In genomic region chr7:127417346-127417745, GRCh38 we compare ENCODE assay signal across 11 cellular contexts. TPM values are rescaled to one million over a fixed set of nuclear protein-coding genes. Genes with fewer than 3 reads are reported as not detected.
DNase-seq lines count a peak whose midpoint lies in the region; ATAC-seq and TF ChIP-seq lines count a peak whose summit lies in the region.
"Had no signal": no experiment of that assay in that cellular context is flagged by ENCODE, and none has a peak within 500 bp of the region (broad histone marks: within the 10 kb centered on the region; RNA-seq: fewer than 3 reads in every experiment).

No MANE protein-coding gene starts in this region.

- peaks cover 7% of the 10 kb centered on the region for H3K36me3 Mint-ChIP-seq in activated naive CD8-positive, alpha-beta T cell treated with anti-CD3 and anti-CD28 coated beads, Interleukin-2, amount 10 ng/mL, durations not matched to agents 7 days and 5 days
- H3K36me3 Mint-ChIP-seq in osteocyte (ENCODE audit: unreplicated experiment), result no peaks in the 10 kb centered on the region

- H3K4me1 ChIP-seq in right atrium auricular region, result no peaks in the 10 kb centered on the region

- peak overlapping the region; percentile 72 for H3K27ac Mint-ChIP-seq in activated naive CD8-positive, alpha-beta T cell treated with anti-CD3 and anti-CD28 coated beads, Interleukin-2, amount 10 ng/mL, durations not matched to agents 7 days and 5 days
- no peak overlapping the region for H3K27ac Mint-ChIP-seq in osteocyte (ENCODE audit: unreplicated experiment)

- H3K9me3 ChIP-seq in right atrium auricular region, result no peaks in the 10 kb centered on the region

- peak; percentile 48 for ATAC-seq in GM18519 (IDR thresholded peaks at IDR 0.05; ENCODE audit: low FRiP score, unreplicated experiment)
- peak; percentile 84 for ATAC-seq in GM19468 (IDR thresholded peaks at IDR 0.05; ENCODE audit: extremely low read depth, unreplicated experiment)
- ATAC-seq in HG03045 (IDR thresholded peaks at IDR 0.05; ENCODE audit: unreplicated experiment), result peak; percentile 82
- peak; percentile 28 for ATAC-seq in activated naive CD8-positive, alpha-beta T cell treated with anti-CD3 and anti-CD28 coated beads, Interleukin-2, amount 10 ng/mL, durations not matched to agents 7 days and 5 days (ENCODE audit: low read depth)

- no peak overlapping the region for H3K27ac ChIP-seq in right atrium auricular region
- H3K27ac ChIP-seq: HL-60 had no signal

- H3K4me3 ChIP-seq in right atrium auricular region, result no peak overlapping the region

- DNase-seq in activated naive CD8-positive, alpha-beta T cell treated with anti-CD3 and anti-CD28 coated beads, Interleukin-2, amount 10 ng/mL, durations not matched to agents 7 days and 5 days, result no peak
- no peak for DNase-seq in right atrium auricular region (ENCODE audit: low spot score)
- DNase-seq in osteocyte (ENCODE audit: extremely low spot score, unreplicated experiment), result no peak
- DNase-seq in occipital lobe (lab: John Stamatoyannopoulos, UW), result no peak
- no peak for DNase-seq in stimulated activated CD4-positive, alpha-beta T cell treated with anti-CD3 and anti-CD28 coated beads, Interleukin-12 subunit alpha, Interleukin-12 subunit beta, amount 100 ng/mL, for 4 hours
- DNase-seq: NCI-H187, SHP77 had no signal

- no peaks in the 10 kb centered on the region for H3K36me3 ChIP-seq in right atrium auricular region

- H3K4me3 Mint-ChIP-seq in activated naive CD8-positive, alpha-beta T cell treated with anti-CD3 and anti-CD28 coated beads, Interleukin-2, amount 10 ng/mL, durations not matched to agents 7 days and 5 days, result peak overlapping the region; percentile 57
- H3K4me3 Mint-ChIP-seq in osteocyte (ENCODE audit: unreplicated experiment), result no peak overlapping the region

- peaks cover 2% of the 10 kb centered on the region for H3K27me3 Mint-ChIP-seq in activated naive CD8-positive, alpha-beta T cell treated with anti-CD3 and anti-CD28 coated beads, Interleukin-2, amount 10 ng/mL, durations not matched to agents 7 days and 5 days
- peaks cover 44% of the 10 kb centered on the region for H3K27me3 Mint-ChIP-seq in osteocyte (ENCODE audit: unreplicated experiment)

- H3K27me3 ChIP-seq in right atrium auricular region, result no peaks in the 10 kb centered on the region

- peaks cover 47% of the 10 kb centered on the region for H3K4me1 Mint-ChIP-seq in activated naive CD8-positive, alpha-beta T cell treated with anti-CD3 and anti-CD28 coated beads, Interleukin-2, amount 10 ng/mL, durations not matched to agents 7 days and 5 days
- H3K4me1 Mint-ChIP-seq in osteocyte (ENCODE audit: unreplicated experiment), result no peaks in the 10 kb centered on the region

- POLR2A ChIA-PET in activated naive CD8-positive, alpha-beta T cell treated with anti-CD3 and anti-CD28 coated beads, Interleukin-2, amount 10 ng/mL, durations not matched to agents 7 days and 5 days (lab: Charles Lee), result interaction anchor here (1.2 to 1.6 kb wide), 2 partner anchors 25 to 26 kb away, joined by 5 to 12 read pairs; partner anchors contain the start of gene ZNF800

- peaks cover 8% of the 10 kb centered on the region for H3K9me3 Mint-ChIP-seq in activated naive CD8-positive, alpha-beta T cell treated with anti-CD3 and anti-CD28 coated beads, Interleukin-2, amount 10 ng/mL, durations not matched to agents 7 days and 5 days
- no peaks in the 10 kb centered on the region for H3K9me3 Mint-ChIP-seq in osteocyte (ENCODE audit: unreplicated experiment)

- TF ChIP-seq CTCF in right atrium auricular region (IDR thresholded peaks at IDR 0.05) (no peak), osteocyte (IDR thresholded peaks at IDR 0.05) (no peak)

RNA-seq across cellular contexts. Expression of gene ZNF800, which starts 24.8 kb away (rescaled TPM):
- total RNA-seq in activated naive CD8-positive, alpha-beta T cell treated with anti-CD3 and anti-CD28 coated beads, Interleukin-2, amount 10 ng/mL, durations not matched to agents 7 days and 5 days, result 10 to 100 TPM; 49.4 to 55.9 TPM
- 10 to 100 TPM; 23.3 to 24.9 TPM for total RNA-seq in right atrium auricular region
- total RNA-seq in osteocyte, result 26.8 and 27.7 TPM in 2 replicates
- 51.0 TPM for total RNA-seq in occipital lobe

Comparison
In these comparisons a context has a peak if more than half of its experiments do, and no peak if none do; other contexts are left out.
1. ATAC-seq: peak in every context shown above with its lines; median percentile 84 in GM19468; 82 in HG03045; 48 in GM18519; 28 in activated naive CD8-positive, alpha-beta T cell treated with anti-CD3 and anti-CD28 coated beads, Interleukin-2, amount 10 ng/mL, durations not matched to agents 7 days and 5 days.